9 cellular contexts compared by ENCODE assay signal in the genomic region with DNA sequence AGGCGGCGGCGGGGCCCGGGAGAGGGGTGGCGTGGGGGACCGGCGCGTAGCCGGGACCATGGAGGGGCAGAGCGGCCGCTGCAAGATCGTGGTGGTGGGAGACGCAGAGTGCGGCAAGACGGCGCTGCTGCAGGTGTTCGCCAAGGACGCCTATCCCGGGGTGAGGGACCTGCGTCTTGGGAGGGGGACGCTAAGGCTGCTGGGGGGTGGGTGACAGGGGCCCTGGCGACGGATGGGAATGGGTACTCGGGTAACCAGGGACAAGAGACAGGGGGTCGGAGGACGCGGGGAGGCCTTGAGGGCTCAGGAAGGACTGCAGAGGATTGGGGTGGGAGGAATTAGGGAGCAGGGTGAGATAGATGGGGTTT. TPM values are rescaled to one million over a fixed set of nuclear protein-coding genes. Genes with fewer than 3 reads are reported as not detected.
DNase-seq lines count a peak whose midpoint lies in the region; ATAC-seq, FAIRE-seq and TF ChIP-seq lines count a peak whose summit lies in the region.
"Had no signal": no experiment of that assay in that cellular context is flagged by ENCODE, and none has a peak within 500 bp of the region (broad histone marks: within the 10 kb centered on the region; RNA-seq: fewer than 3 reads in every experiment).

No MANE protein-coding gene starts in this region.

- H3K4me1 ChIP-seq in colonic mucosa, result no peaks in the 10 kb centered on the region

- POLR2A ChIA-PET in AG04449 (lab: Yijun Ruan, JAX), result interaction anchor here (0.8 kb wide), 1 partner anchor 18 kb away, joined by 3 read pairs; no protein-coding TSS in a partner anchor

- H3K36me3 ChIP-seq in colonic mucosa, result no peaks in the 10 kb centered on the region

- H3K4me3 ChIP-seq in AG04449 (ENCODE audit: low read depth, low read length) (peak overlapping the region; percentile 49), colonic mucosa (peak overlapping the region; percentile 49)

- peak overlapping the region; percentile 79 for H3K4me3 Mint-ChIP-seq in HFFc6
- H3K4me3 Mint-ChIP-seq in nephron, result peak overlapping the region; percentile 93 to 94 (median 94)

- no peak overlapping the region for H3K27ac ChIP-seq in colonic mucosa

- DNase-seq in AG04449 (ENCODE audit: low read depth, low spot score), result no peak
- no peak for DNase-seq in HFFc6
- no peak for DNase-seq in colonic mucosa
- DNase-seq in activated CD8-positive, alpha-beta memory T cell treated with anti-CD3 and anti-CD28 coated beads, Interleukin-2, amount 50 U/mL, for 4 hours, result no peak
- no peak for DNase-seq in frontal cortex (ENCODE audit: low spot score in 2 of 2)

- H3K9me3 ChIP-seq in colonic mucosa, result no peaks in the 10 kb centered on the region

- no peak for FAIRE-seq in frontal cortex (lab: Jason Lieb, UNC)

- peak overlapping the region in 1 of 2 donors; percentile 35 for H3K9ac ChIP-seq in colonic mucosa (ENCODE audit: low read depth in 2 of 2, low read length in 2 of 2)

- intact Hi-C loops in colonic mucosa (cut with DNase I), result loop anchor here (10.0 kb wide), 2 partner anchors 290 to 320 kb away; no protein-coding TSS in a partner anchor

- H3K36me3 Mint-ChIP-seq in HFFc6 (ENCODE audit: low read depth), result no peaks in the 10 kb centered on the region
- no peaks in the 10 kb centered on the region for H3K36me3 Mint-ChIP-seq in nephron (ENCODE audit: low read depth)

- CTCF ChIA-PET in AG04449 (lab: Yijun Ruan, JAX), result interaction anchor here (1.4 to 2.2 kb wide), 5 partner anchors 13 to 154 kb away, joined by 3 to 16 read pairs (median 5); a partner anchor contains a TSS

- H3K4me1 Mint-ChIP-seq in HFFc6 (ENCODE audit: low read depth) (peaks cover 12% of the 10 kb centered on the region), nephron (peaks cover 33% of the 10 kb centered on the region)

- ATAC-seq in GM18868 (IDR thresholded peaks at IDR 0.05; ENCODE audit: unreplicated experiment) (no peak), GM19324 (IDR thresholded peaks at IDR 0.05; ENCODE audit: low FRiP score, unreplicated experiment) (no peak)

- H3K27me3 ChIP-seq in colonic mucosa, result no peaks in the 10 kb centered on the region

- no peak for TF ChIP-seq CTCF in AG04449 (IDR thresholded peaks at IDR 0.05; ENCODE audit: insufficient read depth, low read length, missing control alignments)
- TF ChIP-seq CTCF in HFFc6 (IDR thresholded peaks at IDR 0.05), result no peak
- TF ChIP-seq CTCF in colonic mucosa (IDR thresholded peaks at IDR 0.05), result no peak
- TF ChIP-seq CTCF in nephron (IDR thresholded peaks at IDR 0.05; ENCODE audit: unreplicated experiment in 3 of 3), result no peak

- no peaks in the 10 kb centered on the region for H3K9me3 Mint-ChIP-seq in HFFc6
- no peaks in the 10 kb centered on the region for H3K9me3 Mint-ChIP-seq in nephron

- no peak overlapping the region for H3K27ac Mint-ChIP-seq in HFFc6
- H3K27ac Mint-ChIP-seq in nephron, result peak overlapping the region; percentile 59 to 91 (median 89)

- H3K27me3 Mint-ChIP-seq in HFFc6 (ENCODE audit: insufficient read depth) (peaks cover 7% of the 10 kb centered on the region), nephron (ENCODE audit: low read depth) (no peaks in the 10 kb centered on the region)

RNA-seq across cellular contexts. Expression of a gene that starts 0.2 kb away (rescaled TPM):
- total RNA-seq in HFFc6 (2021; fragmentation: NEBNext Ultra II Directional; extraction: Animal tissue kit (Norgen Biotek cat#: 25700)), result under 1 TPM; 0.14 to 0.43 (median 0.37) TPM
- total RNA-seq in colonic mucosa (under 1 TPM; 0.30 to 0.56 TPM), frontal cortex (4.5 TPM)
- total RNA-seq: SK-MEL-5 had no signal

RNA-seq across cellular contexts. Expression of a gene that starts 3.1 kb away (rescaled TPM):
- total RNA-seq in HFFc6 (2021; fragmentation: NEBNext Ultra II Directional; extraction: Animal tissue kit (Norgen Biotek cat#: 25700)), result 100 to 1,000 TPM; 150 to 274 (median 244) TPM
- total RNA-seq in colonic mucosa (10 to 100 TPM; 33.2 to 61.5 TPM), frontal cortex (77.9 TPM)

RNA-seq across cellular contexts. Expression of a gene that starts 18.7 kb away (rescaled TPM):
- total RNA-seq in HFFc6 (2021; fragmentation: NEBNext Ultra II Directional; extraction: Animal tissue kit (Norgen Biotek cat#: 25700)), result 10 to 100 TPM in 4 of 6 experiments, 1 to 10 TPM in 2; 6.3 to 22.4 (median 18.8) TPM
- total RNA-seq in colonic mucosa, result 10 to 100 TPM; 25.9 to 27.9 TPM
- total RNA-seq in frontal cortex, result 1.2 TPM

RNA-seq across cellular contexts. Expression of a gene that starts 27.1 kb away (rescaled TPM):
- total RNA-seq in HFFc6 (2021; fragmentation: NEBNext Ultra II Directional; extraction: Animal tissue kit (Norgen Biotek cat#: 25700)), result 1,000 to 10,000 TPM; 1,047 to 1,349 (median 1,243) TPM
- total RNA-seq in colonic mucosa (100 to 1,000 TPM; 707 to 851 TPM), frontal cortex (1,220 TPM)

RNA-seq across cellular contexts. Expression of a gene that starts 44.9 kb away (rescaled TPM):
- 10 to 100 TPM in 5 of 6 experiments, 1 to 10 TPM in 1; 9.9 to 14.6 (median 10.3) TPM for total RNA-seq in HFFc6 (2021; fragmentation: NEBNext Ultra II Directional; extraction: Animal tissue kit (Norgen Biotek cat#: 25700))
- total RNA-seq in colonic mucosa (10 to 100 TPM; 18.7 to 22.3 TPM), frontal cortex (14.3 TPM)
